ENCODE assay signal across 8 cellular contexts in genomic region chr17:81484195-81484979, GRCh38. TPM values are rescaled to one million over a fixed set of nuclear protein-coding genes. Genes with fewer than 3 reads are reported as not detected.
DNase-seq lines count a peak whose midpoint lies in the region; ATAC-seq and TF ChIP-seq lines count a peak whose summit lies in the region.

No MANE protein-coding gene starts in this region.

- no peaks in the 10 kb centered on the region for H3K9me3 ChIP-seq in ES-I3 (ENCODE audit: control insufficient read depth, insufficient read depth, low read length)
- H3K9me3 ChIP-seq in ascending aorta: no peaks in the 10 kb centered on the region
- H3K9me3 ChIP-seq in hepatocyte (ENCODE audit: low read depth): no peaks in the 10 kb centered on the region
- no peaks in the 10 kb centered on the region for H3K9me3 ChIP-seq in aorta (ENCODE audit: control insufficient read depth, low read length)

- H3K36me3 ChIP-seq in ES-I3 (ENCODE audit: insufficient read depth, low read length) (no peaks in the 10 kb centered on the region), ascending aorta (no peaks in the 10 kb centered on the region), hepatocyte (replicated peaks; ENCODE audit: insufficient read depth, low read depth) (no peaks in the 10 kb centered on the region), aorta (ENCODE audit: control insufficient read depth in 1 of 2, insufficient read depth in 2 of 2, low read length in 1 of 2) (no peaks in the 10 kb centered on the region)

- WGBS in hepatocyte (ENCODE audit: low lambda C conversion rate, missing lambda C conversion rate): 10% methylated on average over 54 of the region's 60 CpGs
- 5 to 6% methylated on average over 52 to 60 of the region's 60 CpGs for WGBS in aorta, 2 donors

- H3K27me3 ChIP-seq in ascending aorta (no peaks in the 10 kb centered on the region), hepatocyte (no peaks in the 10 kb centered on the region), aorta (ENCODE audit: control insufficient read depth in 1 of 2, insufficient read depth in 2 of 2, low read length in 1 of 2) (peaks cover 0 to 2% of the 10 kb centered on the region in 2 donors)

- intact Hi-C loops in ascending aorta (cut with DNase I): loop anchor here (1.0 kb wide), 3 partner anchors 82 to 229 kb away; no protein-coding TSS in a partner anchor
- intact Hi-C loops in aorta (cut with DNase I): loop anchor here (1.0 to 5.0 kb wide), 4 partner anchors 82 to 232 kb away; partner anchors contain the start of gene SLC38A10 (in 1 of the 2)

- peak overlapping the region; percentile 73 for H2AFZ ChIP-seq in hepatocyte

- peak; percentile 100 for TF ChIP-seq CTCF in HFFc6 (IDR thresholded peaks at IDR 0.05)
- peak; percentile 86 to 100 (median 90) for TF ChIP-seq CTCF in ascending aorta (IDR thresholded peaks at IDR 0.05)
- TF ChIP-seq CTCF in hepatocyte (IDR thresholded peaks at IDR 0.05; ENCODE audit: poor library complexity): peak; percentile 93

- peak; percentile 67 for DNase-seq in HFFc6
- peak; percentile 22 for DNase-seq in NCI-H1417 treated with DMSO at 0.1 percent for 48 hours (lab: John Stamatoyannopoulos, UW)
- DNase-seq in T-helper 2 cell treated with Interferon-gamma antibody and Interleukin-4, amounts not matched to agents 5 μg/mL and 100 μg/mL, for 36 hours (ENCODE audit: low spot score): peak; percentile 90
- DNase-seq in ascending aorta (ENCODE audit: low spot score in 2 of 2): peak; percentile 49 to 93
- DNase-seq in hepatocyte (ENCODE audit: low spot score): peak; percentile 94
- DNase-seq in renal cortical epithelial cell (ENCODE audit: low read depth): peak; percentile 44
- DNase-seq in aorta: peak; percentile 93 to 96

- no peak overlapping the region for H3K4me3 Mint-ChIP-seq in HFFc6
- no peak overlapping the region for H3K4me3 Mint-ChIP-seq in T-helper 2 cell treated with Interferon-gamma antibody and Interleukin-4, amounts not matched to agents 5 μg/mL and 100 μg/mL, for 36 hours

- H3K27ac ChIP-seq in ascending aorta (no peak overlapping the region), hepatocyte (no peak overlapping the region), aorta (ENCODE audit: low read depth in 1 of 2, low read length in 2 of 2) (no peak overlapping the region)

- peaks cover 15% of the 10 kb centered on the region for H3K4me1 Mint-ChIP-seq in HFFc6 (ENCODE audit: low read depth)
- peaks cover 8% of the 10 kb centered on the region for H3K4me1 Mint-ChIP-seq in T-helper 2 cell treated with Interferon-gamma antibody and Interleukin-4, amounts not matched to agents 5 μg/mL and 100 μg/mL, for 36 hours (ENCODE audit: low read depth)

- no peaks in the 10 kb centered on the region for H3K9me3 Mint-ChIP-seq in HFFc6
- no peaks in the 10 kb centered on the region for H3K9me3 Mint-ChIP-seq in T-helper 2 cell treated with Interferon-gamma antibody and Interleukin-4, amounts not matched to agents 5 μg/mL and 100 μg/mL, for 36 hours

- H3K27ac Mint-ChIP-seq in HFFc6: no peak overlapping the region
- no peak overlapping the region for H3K27ac Mint-ChIP-seq in T-helper 2 cell treated with Interferon-gamma antibody and Interleukin-4, amounts not matched to agents 5 μg/mL and 100 μg/mL, for 36 hours

- H3K27me3 Mint-ChIP-seq in HFFc6 (ENCODE audit: insufficient read depth): peaks cover 3% of the 10 kb centered on the region
- H3K27me3 Mint-ChIP-seq in T-helper 2 cell treated with Interferon-gamma antibody and Interleukin-4, amounts not matched to agents 5 μg/mL and 100 μg/mL, for 36 hours (ENCODE audit: low read depth): peaks cover 29% of the 10 kb centered on the region

- H3K4me2 ChIP-seq in hepatocyte: peak overlapping the region; percentile 98

- H4K20me1 ChIP-seq in hepatocyte (ENCODE audit: insufficient read depth, poor library complexity, severe bottlenecking): no peaks in the 10 kb centered on the region

- peak; percentile 89 for ATAC-seq in aorta (ENCODE audit: low FRiP score)

- H3K79me2 ChIP-seq in hepatocyte: peaks cover 7% of the 10 kb centered on the region

- peak overlapping the region; percentile 51 to 62 for H3K4me3 ChIP-seq in ascending aorta
- H3K4me3 ChIP-seq in hepatocyte: no peak overlapping the region
- H3K4me3 ChIP-seq in aorta (ENCODE audit: low read length in 2 of 2): no peak overlapping the region

- H3K9ac ChIP-seq in ES-I3 (ENCODE audit: low read depth, low read length): peak overlapping the region; percentile 52

- H3K9me2 ChIP-seq in hepatocyte (replicated peaks; ENCODE audit: insufficient read depth): no peaks in the 10 kb centered on the region

- H3K36me3 Mint-ChIP-seq in HFFc6 (ENCODE audit: low read depth): no peaks in the 10 kb centered on the region
- H3K36me3 Mint-ChIP-seq in T-helper 2 cell treated with Interferon-gamma antibody and Interleukin-4, amounts not matched to agents 5 μg/mL and 100 μg/mL, for 36 hours (ENCODE audit: low read depth): no peaks in the 10 kb centered on the region

- H3K4me1 ChIP-seq in ES-I3 (ENCODE audit: insufficient read depth, low read length) (peaks cover 10% of the 10 kb centered on the region; the same call in 1 of the 2 replicates), ascending aorta (peaks cover 11 to 37% of the 10 kb centered on the region in 2 donors), hepatocyte (ENCODE audit: insufficient read depth) (peaks cover 37% of the 10 kb centered on the region), aorta (ENCODE audit: control insufficient read depth in 1 of 2, insufficient read depth in 2 of 2, low read length in 2 of 2) (no peaks in the 10 kb centered on the region)

RNA-seq across cellular contexts. Expression of gene ACTG1, which starts 28.2 kb away (rescaled TPM):
- over 10,000 TPM in 3 of 6 experiments, 1,000 to 10,000 TPM in 3; 7,891 to 11,135 (median 9,908) TPM for total RNA-seq in HFFc6 (2021; fragmentation: NEBNext Ultra II Directional; extraction: Animal tissue kit (Norgen Biotek cat#: 25700))
- total RNA-seq in ascending aorta (6,075 TPM), hepatocyte (3,207 and 3,298 TPM in 2 replicates), renal cortical epithelial cell (4,821 and 6,713 TPM in 2 replicates), aorta (1,000 to 10,000 TPM; 2,309 to 2,547 TPM)
- polyA plus RNA-seq in hepatocyte (2,719 and 2,832 TPM in 2 replicates), aorta (1,000 to 10,000 TPM; 1,438 to 2,310 TPM)

RNA-seq across cellular contexts. Expression of gene FSCN2, which starts 43.8 kb away (rescaled TPM):
- total RNA-seq in HFFc6 (2021; fragmentation: NEBNext Ultra II Directional; extraction: Animal tissue kit (Norgen Biotek cat#: 25700)): 1 to 10 TPM in 3 of 6 experiments, under 1 TPM in 3; 0.71 to 1.4 (median 0.99) TPM
- total RNA-seq in ascending aorta (not detected), hepatocyte (1.8 and 3.7 TPM in 2 replicates), renal cortical epithelial cell (3.1 and 4.7 TPM in 2 replicates), aorta (1 to 10 TPM; 3.0 to 3.1 TPM)
- polyA plus RNA-seq in hepatocyte (0.29 and 0.40 TPM in 2 replicates), aorta (1 to 10 TPM; 1.0 to 1.3 TPM)

Comparison
In these comparisons a context has a peak if more than half of its experiments do, and no peak if none do; other contexts are left out.
1. DNase-seq: peak in every context shown above with its lines; median percentile 94 in aorta; 94 in hepatocyte; 90 in T-helper 2 cell treated with Interferon-gamma antibody and Interleukin-4, amounts not matched to agents 5 μg/mL and 100 μg/mL, for 36 hours; 71 in ascending aorta; 67 in HFFc6; 44 in renal cortical epithelial cell; 22 in NCI-H1417 treated with DMSO at 0.1 percent for 48 hours.
2. H3K4me3 ChIP-seq: peak in ascending aorta (2 of 2); none in hepatocyte (single experiment) and aorta (0 of 2).
3. Peak in every context shown above with its lines, with median percentiles within 50 percentile points of each other: CTCF ChIP-seq.